Comparison of ENCODE assay signal across 8 cellular contexts in genomic region chr10:112184052-112184371, GRCh38. TPM values are rescaled to one million over a fixed set of nuclear protein-coding genes. Genes with fewer than 3 reads are reported as not detected.
DNase-seq lines count a peak whose midpoint lies in the region; ATAC-seq and TF ChIP-seq lines count a peak whose summit lies in the region.

No MANE protein-coding gene starts in this region.

- TF ChIP-seq RAD21 in SK-N-SH (IDR thresholded peaks at IDR 0.05; ENCODE audit: low read length) = no peak; the same call in 1 of the 2 replicates

- intact Hi-C loops in sigmoid colon (cut with DNase I) = loop anchor here (2.0 to 5.0 kb wide), 2 partner anchors 131 to 263 kb away; partner anchors contain the start of genes VTI1A and ZDHHC6

- no peaks in the 10 kb centered on the region for H4K20me1 ChIP-seq in SK-N-SH (ENCODE audit: insufficient read depth)

- H3K4me1 ChIP-seq in SK-N-SH (ENCODE audit: control insufficient read depth in 1 of 2, insufficient read depth in 2 of 2, low read depth in 1 of 2, low read length in 1 of 2) (peaks cover 4 to 7% of the 10 kb centered on the region in 2 experiments; a peak in 2 of 4 replicates), sigmoid colon (peaks cover 0 to 16% (median 10%) of the 10 kb centered on the region in 4 donors)

- H3K27me3 ChIP-seq in SK-N-SH (ENCODE audit: insufficient read depth) (no peaks in the 10 kb centered on the region), sigmoid colon (no peaks in the 10 kb centered on the region)

- TF ChIP-seq CTCF in GM12875 (IDR thresholded peaks at IDR 0.05; ENCODE audit: borderline replicate concordance, insufficient read depth, low read depth, low read length) (no peak), SK-N-SH (IDR thresholded peaks at IDR 0.05) (no peak), fibroblast of mammary gland (conservative IDR thresholded peaks at IDR 0.05; ENCODE audit: control insufficient read depth, insufficient read depth, low read depth, low read length) (no peak), sigmoid colon (IDR thresholded peaks at IDR 0.05) (no peak)

- peak overlapping the region; percentile 53 to 90; a peak in 3 of 4 replicates for H3K27ac ChIP-seq in SK-N-SH (ENCODE audit: low read depth in 2 of 2, low read length in 1 of 2)
- peak overlapping the region; percentile 67 to 81 (median 78) for H3K27ac ChIP-seq in sigmoid colon

- CTCF ChIA-PET in SK-N-SH (lab: Yijun Ruan, JAX) = interaction anchor here (0.6 to 4.4 kb wide), 10 partner anchors 9 to 1109 kb away, joined by 3 to 35 read pairs (median 4); no protein-coding TSS in a partner anchor

- H3K9me2 ChIP-seq in SK-N-SH = no peaks in the 10 kb centered on the region

- H3K9me3 ChIP-seq in SK-N-SH (peaks cover 6% of the 10 kb centered on the region; the same call in 1 of the 2 replicates), sigmoid colon (no peaks in the 10 kb centered on the region)

- 8% methylated on average over 4 of the region's 5 CpGs for WGBS in SK-N-SH (ENCODE audit: low lambda C conversion rate)
- WGBS in sigmoid colon, 2 donors = 4 to 8% methylated on average over 5 of the region's 5 CpGs

- no peak for TF ChIP-seq POLR2A in sigmoid colon (IDR thresholded peaks at IDR 0.05)

- H3K36me3 ChIP-seq in SK-N-SH (replicated peaks in 1 of 2; ENCODE audit: control insufficient read depth in 1 of 2, insufficient read depth in 2 of 2, low read length in 1 of 2) = peaks cover 9 to 20% of the 10 kb centered on the region in 2 experiments
- H3K36me3 ChIP-seq in sigmoid colon = peaks cover 0 to 19% (median 3%) of the 10 kb centered on the region in 4 donors

- H3K4me3 ChIP-seq in GM12875 (ENCODE audit: low read depth, low read length) = peak overlapping the region; percentile 96
- peak overlapping the region; percentile 85 to 98 for H3K4me3 ChIP-seq in SK-N-SH (ENCODE audit: low read depth in 2 of 2, low read length in 1 of 2)
- peak overlapping the region; percentile 79 for H3K4me3 ChIP-seq in fibroblast of mammary gland (ENCODE audit: control insufficient read depth, low read depth, low read length)
- H3K4me3 ChIP-seq in sigmoid colon = peak overlapping the region; percentile 59 to 83 (median 78)

- POLR2A ChIA-PET in SK-N-SH (lab: Yijun Ruan, JAX) = interaction anchor here (0.9 to 1.5 kb wide), 7 partner anchors 15 to 713 kb away, joined by 3 to 8 read pairs (median 6); no protein-coding TSS in a partner anchor

- no peaks in the 10 kb centered on the region for H3F3A ChIP-seq in SK-N-SH (replicated peaks; ENCODE audit: insufficient read depth)

- H3K9ac ChIP-seq in SK-N-SH = peak overlapping the region; percentile 82

- DNase-seq in SK-N-SH (no peak), fibroblast of mammary gland (ENCODE audit: low read depth) (no peak), sigmoid colon (no peak), COLO829 (ENCODE audit: low spot score) (no peak), DMS53 (lab: John Stamatoyannopoulos, UW) (no peak), NCI-H2227 (lab: John Stamatoyannopoulos, UW; ENCODE audit: unreplicated experiment) (no peak)

- H3K79me2 ChIP-seq in SK-N-SH (ENCODE audit: insufficient read depth) = peaks cover 7% of the 10 kb centered on the region; the same call in 1 of the 2 replicates

- peak overlapping the region; percentile 80 for H3K4me2 ChIP-seq in SK-N-SH

- TF ChIP-seq EP300 in SK-N-SH (IDR thresholded peaks at IDR 0.05; ENCODE audit: borderline replicate concordance in 1 of 2, low read depth in 1 of 2, low read length in 1 of 2) (no peak), sigmoid colon (IDR thresholded peaks at IDR 0.05) (no peak)

- H2AFZ ChIP-seq in SK-N-SH (ENCODE audit: low read depth) = peak overlapping the region; percentile 93

- ATAC-seq in HG02840 (IDR thresholded peaks at IDR 0.05; ENCODE audit: low FRiP score, unreplicated experiment) = no peak

TF ChIP-seq in SK-N-SH, 30 proteins besides CTCF, POLR2A, EP300 and RAD21:
- TF ChIP-seq FOXM1 (IDR thresholded peaks at IDR 0.05; ENCODE audit: low read depth) = no peak
- no peak for TF ChIP-seq SIN3A (IDR thresholded peaks at IDR 0.05; ENCODE audit: borderline replicate concordance, low read depth, low read length)
- no peak for TF ChIP-seq CHD2 (IDR thresholded peaks at IDR 0.05; ENCODE audit: low read length, partially characterized antibody)
- TF ChIP-seq MXI1 (IDR thresholded peaks at IDR 0.05; ENCODE audit: low read depth, low read length) = 0 out of 2 replicates have a peak, but pooled peaks have one; percentile 2

RNA-seq across cellular contexts. Expression of gene GPAM, which starts 0.4 kb away (rescaled TPM):
- polyA plus RNA-seq in SK-N-SH (2012; rRNA removed) (2.1 and 3.9 TPM in 2 replicates), sigmoid colon (10 to 100 TPM in 1 of 3 donors, 1 to 10 TPM in 1, under 1 TPM in 1; 0.92 to 14.4 (median 3.0) TPM)
- polyA plus RNA-seq in SK-N-SH (2012; cell fraction: cytosol; rRNA removed) = 3.4 and 3.9 TPM in 2 replicates
- polyA plus RNA-seq in SK-N-SH (2012; cell fraction: nucleus; rRNA removed) = 2.2 and 4.1 TPM in 2 replicates
- 10 to 100 TPM in 1 of 4 donors, 1 to 10 TPM in 3; 4.8 to 61.4 (median 6.1) TPM for total RNA-seq in sigmoid colon
